Comparison of ENCODE assay signal across 20 cellular contexts in the genomic region with DNA sequence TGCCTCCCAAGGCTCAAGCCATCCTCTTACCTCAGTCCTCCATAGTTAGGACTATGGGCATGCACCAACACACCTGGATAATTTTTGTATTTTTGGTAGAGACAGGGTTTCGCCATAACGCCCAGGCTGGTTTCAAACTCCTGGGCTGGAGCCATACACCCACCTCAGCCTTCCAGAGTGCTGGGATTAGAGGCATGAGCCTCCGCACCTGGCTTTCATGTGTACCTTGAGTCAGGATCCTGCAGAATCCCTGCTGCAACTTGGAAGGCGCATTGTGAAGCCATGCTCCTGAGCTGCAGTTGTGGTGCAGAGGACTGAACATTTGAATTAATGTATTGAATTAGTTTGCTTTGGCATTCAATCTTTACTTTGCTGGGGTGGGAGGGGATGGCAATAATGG. TPM values are rescaled to one million over a fixed set of nuclear protein-coding genes. Genes with fewer than 3 reads are reported as not detected.
DNase-seq lines count a peak whose midpoint lies in the region; ATAC-seq, FAIRE-seq and TF ChIP-seq lines count a peak whose summit lies in the region.
"Had no signal": no experiment of that assay in that cellular context is flagged by ENCODE, and none has a peak within 500 bp of the region (broad histone marks: within the 10 kb centered on the region; RNA-seq: fewer than 3 reads in every experiment).

No MANE protein-coding gene starts in this region.

- peaks cover 4% of the 10 kb centered on the region for H3K27me3 Mint-ChIP-seq in CD4-positive, CD25-positive, alpha-beta regulatory T cell
- no peaks in the 10 kb centered on the region for H3K27me3 Mint-ChIP-seq in astrocyte (ENCODE audit: low read depth, unreplicated experiment)
- no peaks in the 10 kb centered on the region for H3K27me3 Mint-ChIP-seq in stimulated activated naive CD8-positive, alpha-beta T cell treated with anti-CD3 and anti-CD28 coated beads, Interleukin-15, amount 100 ng/mL, for 72 hours

- H3K4ac ChIP-seq in mesenchymal stem cell (ENCODE audit: low read depth in 1 of 2, low read length in 2 of 2), result no peak overlapping the region

- no peak for DNase-seq in AG04450 (ENCODE audit: low read depth, low spot score)
- no peak for DNase-seq in CD4-positive, CD25-positive, alpha-beta regulatory T cell
- DNase-seq in astrocyte (ENCODE audit: low read depth), result no peak
- DNase-seq in mesenchymal stem cell, result no peak
- no peak for DNase-seq in GM13977 (ENCODE audit: low spot score)
- no peak for DNase-seq in stimulated activated naive CD8-positive, alpha-beta T cell treated with anti-CD3 and anti-CD28 coated beads, Interleukin-15, amount 100 ng/mL, for 72 hours
- DNase-seq: DMS79 treated with DMSO at 0.1 percent for 48 hours, KG1, NCI-H1105 treated with DMSO at 0.1 percent for 48 hours, NCI-H1694, NCI-H2081 treated with DMSO at 0.1 percent for 48 hours, NCI-H446 treated with DMSO at 0.1 percent for 48 hours, NCI-H69 had no signal

- no peak overlapping the region for H3K4me3 Mint-ChIP-seq in CD4-positive, CD25-positive, alpha-beta regulatory T cell
- no peak overlapping the region for H3K4me3 Mint-ChIP-seq in astrocyte (ENCODE audit: unreplicated experiment)
- H3K4me3 Mint-ChIP-seq in stimulated activated naive CD8-positive, alpha-beta T cell treated with anti-CD3 and anti-CD28 coated beads, Interleukin-15, amount 100 ng/mL, for 72 hours, result no peak overlapping the region
- H3K4me3 Mint-ChIP-seq: GM23338 had no signal

- H3K36me3 Mint-ChIP-seq in CD4-positive, CD25-positive, alpha-beta regulatory T cell, result no peaks in the 10 kb centered on the region
- H3K36me3 Mint-ChIP-seq in astrocyte (ENCODE audit: low read depth, unreplicated experiment), result peaks cover 4% of the 10 kb centered on the region

- H3K27me3 ChIP-seq in AG04450 (ENCODE audit: control insufficient read depth, insufficient read depth, low read length) (no peaks in the 10 kb centered on the region), astrocyte (ENCODE audit: insufficient read depth, low read length) (no peaks in the 10 kb centered on the region), mesenchymal stem cell (ENCODE audit: control insufficient read depth in 1 of 2, insufficient read depth in 1 of 2, low read length in 2 of 2) (no peaks in the 10 kb centered on the region)
- H3K27me3 ChIP-seq in CD4-positive, CD25-positive, alpha-beta regulatory T cell (ENCODE audit: control insufficient read depth, insufficient read depth, low read length), result no peaks in the 10 kb centered on the region

- peak overlapping the region; percentile 4 for H4K8ac ChIP-seq in mesenchymal stem cell (ENCODE audit: low read length)

- no peaks in the 10 kb centered on the region for H3K36me3 ChIP-seq in CD4-positive, CD25-positive, alpha-beta regulatory T cell (ENCODE audit: control insufficient read depth, insufficient read depth, low read length)
- H3K36me3 ChIP-seq in astrocyte (ENCODE audit: insufficient read depth, low read length) (no peaks in the 10 kb centered on the region), mesenchymal stem cell (ENCODE audit: control insufficient read depth in 1 of 2, insufficient read depth in 2 of 2, low read depth in 1 of 2, low read length in 2 of 2) (no peaks in the 10 kb centered on the region)

- no peak overlapping the region for H2BK12ac ChIP-seq in mesenchymal stem cell (ENCODE audit: low read length in 2 of 2)

- no peaks in the 10 kb centered on the region for H4K20me1 ChIP-seq in astrocyte (ENCODE audit: insufficient read depth, low read length)

- no peak overlapping the region for H2BK5ac ChIP-seq in mesenchymal stem cell (ENCODE audit: low read depth, low read length, poor library complexity, severe bottlenecking)

- H2BK120ac ChIP-seq in mesenchymal stem cell (ENCODE audit: low read depth, low read length), result no peak overlapping the region

- no peak overlapping the region for H2BK15ac ChIP-seq in mesenchymal stem cell (ENCODE audit: low read depth, poor library complexity, severe bottlenecking)

- CTCF ChIA-PET in AG04450 (lab: Charles Lee), result no interaction called here

- H3K4me2 ChIP-seq in astrocyte (ENCODE audit: low read length) (peak overlapping the region; percentile 64), mesenchymal stem cell (ENCODE audit: low read length, poor library complexity, severe bottlenecking) (no peak overlapping the region)
- H3K4me2 ChIP-seq: GM23338 had no signal

- no peak for FAIRE-seq in astrocyte (lab: Jason Lieb, UNC)
- FAIRE-seq: HepG2, RCC 7860 had no signal

- no peak overlapping the region for H3K4me3 ChIP-seq in AG04450 (ENCODE audit: low read depth, low read length)
- H3K4me3 ChIP-seq in CD4-positive, CD25-positive, alpha-beta regulatory T cell (ENCODE audit: low read depth, low read length), result no peak overlapping the region
- H3K4me3 ChIP-seq in astrocyte (ENCODE audit: insufficient read depth, low read depth, low read length), result no peak overlapping the region
- no peak overlapping the region for H3K4me3 ChIP-seq in mesenchymal stem cell (ENCODE audit: insufficient read depth in 1 of 2, low read depth in 1 of 2, low read length in 2 of 2)
- H3K4me3 ChIP-seq: GM23338, SK-N-MC had no signal

- no peak for ATAC-seq in CD4-positive, CD25-positive, alpha-beta regulatory T cell (ENCODE audit: low read depth in 2 of 2)
- no peak for ATAC-seq in GM18498 (IDR thresholded peaks at IDR 0.05; ENCODE audit: unreplicated experiment)
- no peak for ATAC-seq in stimulated activated naive CD8-positive, alpha-beta T cell treated with anti-CD3 and anti-CD28 coated beads, Interleukin-15, amount 100 ng/mL, for 72 hours
- ATAC-seq: GM23338, HepG2, Right ventricle myocardium inferior had no signal

- H3K4me1 Mint-ChIP-seq in CD4-positive, CD25-positive, alpha-beta regulatory T cell, result peaks cover 13 to 68% (median 25%) of the 10 kb centered on the region in 4 donors
- H3K4me1 Mint-ChIP-seq in astrocyte (ENCODE audit: low read depth, unreplicated experiment), result peaks cover 46% of the 10 kb centered on the region
- peaks cover 23% of the 10 kb centered on the region for H3K4me1 Mint-ChIP-seq in stimulated activated naive CD8-positive, alpha-beta T cell treated with anti-CD3 and anti-CD28 coated beads, Interleukin-15, amount 100 ng/mL, for 72 hours

- H2AK5ac ChIP-seq in mesenchymal stem cell (ENCODE audit: low read length, severe bottlenecking), result no peak overlapping the region

- no peak overlapping the region for H2AFZ ChIP-seq in astrocyte (ENCODE audit: low read depth, low read length)
- no peak overlapping the region for H2AFZ ChIP-seq in mesenchymal stem cell (ENCODE audit: low read depth, low read length)
- H2AFZ ChIP-seq: GM23338 had no signal

- H3K27ac ChIP-seq in AG04450 (ENCODE audit: low read depth, low read length), result peak overlapping the region; percentile 61
- peak overlapping the region; percentile 62 for H3K27ac ChIP-seq in CD4-positive, CD25-positive, alpha-beta regulatory T cell (ENCODE audit: insufficient read depth, low read length, poor library complexity, severe bottlenecking)
- no peak overlapping the region for H3K27ac ChIP-seq in astrocyte (ENCODE audit: low read depth, low read length)
- H3K27ac ChIP-seq in mesenchymal stem cell (ENCODE audit: low read length, poor library complexity, severe bottlenecking), result no peak overlapping the region
- H3K27ac ChIP-seq: C4-2B, SK-N-MC had no signal

- in situ Hi-C loops in GM13977 (cut with MboI; ENCODE audit: low pct_unique_long_range_greater_than_20kb, low sequenced_read_pairs, unreplicated experiment), result no loop called here

- H3K14ac ChIP-seq in mesenchymal stem cell (ENCODE audit: low read length in 2 of 2), result no peak overlapping the region

- H3K79me1 ChIP-seq in mesenchymal stem cell (replicated peaks; ENCODE audit: low read length, poor library complexity, severe bottlenecking), result no peaks in the 10 kb centered on the region

- no peak for TF ChIP-seq CTCF in AG04450 (IDR thresholded peaks at IDR 0.05; ENCODE audit: low read depth, low read length)
- no peak for TF ChIP-seq CTCF in astrocyte (IDR thresholded peaks at IDR 0.05; ENCODE audit: insufficient read depth, low read depth, low read length)
- no peak for TF ChIP-seq CTCF in GM13977 (IDR thresholded peaks at IDR 0.05; ENCODE audit: extremely low read depth, insufficient read depth, missing control alignments)

- POLR2A ChIA-PET in AG04450 (lab: Yijun Ruan, JAX), result no interaction called here

- peak overlapping the region; percentile 9 for H4K91ac ChIP-seq in mesenchymal stem cell (ENCODE audit: low read length)

- H3K27ac Mint-ChIP-seq in CD4-positive, CD25-positive, alpha-beta regulatory T cell, result peak overlapping the region; percentile 81 to 90 (median 84)
- no peak overlapping the region for H3K27ac Mint-ChIP-seq in astrocyte (ENCODE audit: unreplicated experiment)
- peak overlapping the region in 1 of 2 donors; percentile 59 for H3K27ac Mint-ChIP-seq in stimulated activated naive CD8-positive, alpha-beta T cell treated with anti-CD3 and anti-CD28 coated beads, Interleukin-15, amount 100 ng/mL, for 72 hours
- H3K27ac Mint-ChIP-seq: GM23338 had no signal

- H3K23ac ChIP-seq in mesenchymal stem cell (ENCODE audit: low read length in 2 of 2), result no peak overlapping the region

- H3K18ac ChIP-seq in mesenchymal stem cell (ENCODE audit: low read depth in 1 of 2, low read length in 2 of 2), result no peak overlapping the region

- H3K9me3 Mint-ChIP-seq in CD4-positive, CD25-positive, alpha-beta regulatory T cell, result peaks cover 0 to 2% (median 0%) of the 10 kb centered on the region in 7 donors
- no peaks in the 10 kb centered on the region for H3K9me3 Mint-ChIP-seq in astrocyte (ENCODE audit: unreplicated experiment)
- H3K9me3 Mint-ChIP-seq in stimulated activated naive CD8-positive, alpha-beta T cell treated with anti-CD3 and anti-CD28 coated beads, Interleukin-15, amount 100 ng/mL, for 72 hours, result no peaks in the 10 kb centered on the region
- H3K9me3 Mint-ChIP-seq: GM23338 had no signal

- H3K9me3 ChIP-seq in AG04450 (ENCODE audit: control insufficient read depth, insufficient read depth, low read length), result 0 out of 2 replicates have a peak, but pooled peaks cover 3% of the 10 kb centered on the region
- H3K9me3 ChIP-seq in CD4-positive, CD25-positive, alpha-beta regulatory T cell (ENCODE audit: control insufficient read depth in 2 of 2, low read length in 2 of 2), result no peaks in the 10 kb centered on the region
- H3K9me3 ChIP-seq in astrocyte (ENCODE audit: insufficient read depth, low read depth, low read length), result no peaks in the 10 kb centered on the region
- no peaks in the 10 kb centered on the region for H3K9me3 ChIP-seq in mesenchymal stem cell (ENCODE audit: control insufficient read depth, low read length)

- 98% methylated on average over 4 of the region's 4 CpGs for WGBS in mesenchymal stem cell

- H3K9ac ChIP-seq in astrocyte (ENCODE audit: low read length) (no peak overlapping the region), mesenchymal stem cell (ENCODE audit: low read length) (no peak overlapping the region)

- no peaks in the 10 kb centered on the region for H3K79me2 ChIP-seq in astrocyte (ENCODE audit: insufficient read depth, low read length)

- H3K4me1 ChIP-seq in CD4-positive, CD25-positive, alpha-beta regulatory T cell (ENCODE audit: control insufficient read depth, insufficient read depth, low read length, poor library complexity, severe bottlenecking), result peaks cover 42% of the 10 kb centered on the region
- H3K4me1 ChIP-seq in astrocyte (ENCODE audit: insufficient read depth, low read length) (peaks cover 58% of the 10 kb centered on the region), mesenchymal stem cell (ENCODE audit: control insufficient read depth, insufficient read depth, low read depth, low read length) (peaks cover 16% of the 10 kb centered on the region)

RNA-seq across cellular contexts. Expression of gene NMT2, which starts 29.4 kb away (rescaled TPM):
- 36.3 and 38.2 TPM in 2 replicates for polyA plus RNA-seq in AG04450 (2011; rRNA removed)
- 15.5 and 19.3 TPM in 2 replicates for polyA minus RNA-seq in AG04450 (2011; rRNA and poly(A)+ RNA removed)
- 47.8 TPM for total RNA-seq in CD4-positive, CD25-positive, alpha-beta regulatory T cell
- 10 to 100 TPM; 37.1 to 50.3 (median 43.4) TPM for polyA plus RNA-seq in CD4-positive, CD25-positive, alpha-beta regulatory T cell
- 20.9 and 22.1 TPM in 2 replicates for total RNA-seq in astrocyte
- 14.5 TPM for polyA plus RNA-seq in mesenchymal stem cell (2013, experiment 1 of 2)
- polyA plus RNA-seq in mesenchymal stem cell (2013, experiment 2 of 2), result 14.9 TPM

Comparison
In these comparisons a context has a peak if more than half of its experiments do, and no peak if none do; other contexts are left out.
1. H3K27ac ChIP-seq: peak in AG04450 (single experiment) and CD4-positive, CD25-positive, alpha-beta regulatory T cell (single experiment); none in astrocyte (single experiment) and mesenchymal stem cell (single experiment).